ENCODE assay signal across 9 cellular contexts in the genomic region with DNA sequence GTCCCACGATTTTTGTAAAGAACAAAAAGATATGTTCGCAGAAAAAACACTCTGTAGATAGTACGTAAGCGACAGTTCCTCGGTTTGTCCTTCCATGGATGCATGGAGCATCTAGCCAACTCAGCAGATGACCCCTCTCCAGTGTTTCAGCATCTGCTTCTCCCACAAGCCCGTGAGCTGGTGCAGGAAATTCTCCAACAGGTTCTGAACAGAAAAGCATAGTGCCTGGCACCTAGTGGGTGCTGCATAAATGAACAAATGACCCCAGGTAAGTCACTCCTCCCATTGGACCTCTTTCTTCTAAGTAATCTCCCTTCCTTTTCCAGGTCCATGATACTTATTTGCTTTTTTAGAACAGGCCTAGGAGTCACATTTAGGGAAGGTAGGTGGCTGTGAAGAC. TPM values are rescaled to one million over a fixed set of nuclear protein-coding genes. Genes with fewer than 3 reads are reported as not detected.
DNase-seq lines count a peak whose midpoint lies in the region; ATAC-seq and TF ChIP-seq lines count a peak whose summit lies in the region.
"Had no signal": no experiment of that assay in that cellular context is flagged by ENCODE, and none has a peak within 500 bp of the region (broad histone marks: within the 10 kb centered on the region; RNA-seq: fewer than 3 reads in every experiment).

No MANE protein-coding gene starts in this region.

- H3K9ac ChIP-seq in KMS-11, result peak overlapping the region; percentile 73
- peak overlapping the region; percentile 100 for H3K9ac ChIP-seq in neural cell (ENCODE audit: low read length)

- no peaks in the 10 kb centered on the region for H3K9me3 ChIP-seq in BE2C
- H3K9me3 ChIP-seq in neural cell (ENCODE audit: low read length), result no peaks in the 10 kb centered on the region

- H4K20me1 ChIP-seq in KMS-11 (ENCODE audit: insufficient read depth) (peaks cover 15% of the 10 kb centered on the region), neural cell (ENCODE audit: insufficient read depth) (peaks cover 18% of the 10 kb centered on the region)

- DNase-seq in BE2C (no peak), coronary artery (ENCODE audit: low spot score) (no peak), NCI-H1092 (lab: John Stamatoyannopoulos, UW) (no peak), HK-2 (ENCODE audit: unreplicated experiment) (no peak), GM10248 (ENCODE audit: extremely low spot score) (no peak)
- DNase-seq: foreskin keratinocyte had no signal

- H3K4me1 ChIP-seq in BE2C (0 out of 2 replicates have a peak, but pooled peaks cover 2% of the 10 kb centered on the region), KMS-11 (ENCODE audit: low read depth, poor library complexity, severe bottlenecking) (peaks cover 36% of the 10 kb centered on the region)

- no peaks in the 10 kb centered on the region; the same call in 1 of the 2 replicates for H3K27me3 ChIP-seq in BE2C
- H3K27me3 ChIP-seq in KMS-11 (ENCODE audit: insufficient read depth, low read depth), result no peaks in the 10 kb centered on the region
- H3K27me3 ChIP-seq in neural cell (ENCODE audit: insufficient read depth, low read depth, low read length), result no peaks in the 10 kb centered on the region

- TF ChIP-seq EP300 in neural cell (conservative IDR thresholded peaks at IDR 0.05; ENCODE audit: poor library complexity, severe bottlenecking), result no peak

- H2AFZ ChIP-seq in KMS-11 (ENCODE audit: low read depth) (0 out of 2 replicates have a peak overlapping the region, but pooled peaks have one; percentile 47), neural cell (ENCODE audit: low read depth, low read length) (no peak overlapping the region)

- TF ChIP-seq RAD21 in neural cell (conservative IDR thresholded peaks at IDR 0.05), result no peak

- peaks cover 30% of the 10 kb centered on the region for H3K79me2 ChIP-seq in KMS-11 (ENCODE audit: insufficient read depth, low read depth)
- H3K79me2 ChIP-seq in neural cell (replicated peaks; ENCODE audit: insufficient read depth, low read length), result peaks cover 28% of the 10 kb centered on the region

- no peak for ATAC-seq in HG03442 (IDR thresholded peaks at IDR 0.05; ENCODE audit: unreplicated experiment)

- POLR2A ChIA-PET in GM10248 (lab: Yijun Ruan, JAX), result no interaction called here

- H3K36me3 ChIP-seq in BE2C (peaks cover 4% of the 10 kb centered on the region; the same call in 1 of the 2 replicates), KMS-11 (ENCODE audit: insufficient read depth) (no peaks in the 10 kb centered on the region), neural cell (ENCODE audit: insufficient read depth, low read length) (no peaks in the 10 kb centered on the region)

- CTCF ChIA-PET in GM10248 (lab: Yijun Ruan, JAX), result interaction anchor here (0.7 to 5.9 kb wide), 4 partner anchors 12 to 92 kb away, joined by 3 to 35 read pairs (median 3); no protein-coding TSS in a partner anchor

- TF ChIP-seq CTCF in BE2C (IDR thresholded peaks at IDR 0.05; ENCODE audit: low read depth, low read length), result no peak
- TF ChIP-seq CTCF in KMS-11 (conservative IDR thresholded peaks at IDR 0.05; ENCODE audit: low read depth, low read length), result no peak
- no peak for TF ChIP-seq CTCF in coronary artery (IDR thresholded peaks at IDR 0.05)
- TF ChIP-seq CTCF in neural cell (IDR thresholded peaks at IDR 0.05; ENCODE audit: poor library complexity, severe bottlenecking), result no peak
- no peak for TF ChIP-seq CTCF in GM10248 (IDR thresholded peaks at IDR 0.05; ENCODE audit: control extremely low read depth, extremely low read depth, low read depth, missing control alignments)

- peaks cover 7% of the 10 kb centered on the region for H3F3A ChIP-seq in neural cell (ENCODE audit: insufficient read depth, low read length, poor library complexity, severe bottlenecking)

- H3K9me2 ChIP-seq in neural cell (ENCODE audit: insufficient read depth, low read length), result no peaks in the 10 kb centered on the region

- H3K4me3 ChIP-seq in BE2C (ENCODE audit: low read depth, low read length), result peak overlapping the region; percentile 58
- peak overlapping the region; percentile 13 for H3K4me3 ChIP-seq in KMS-11 (IDR thresholded peaks at IDR 0.05; ENCODE audit: insufficient read depth, low read depth, low read length)
- H3K4me3 ChIP-seq in coronary artery, result peak overlapping the region; percentile 100
- peak overlapping the region; percentile 63 for H3K4me3 ChIP-seq in neural cell (ENCODE audit: low read length)

- H3K4me2 ChIP-seq in KMS-11 (peak overlapping the region; percentile 64), neural cell (ENCODE audit: low read length) (peak overlapping the region; percentile 5)

- H3K27ac ChIP-seq in KMS-11 (no peak overlapping the region), coronary artery (peak overlapping the region; percentile 99 to 100), neural cell (ENCODE audit: low read length) (peak overlapping the region; percentile 70)
- H3K27ac ChIP-seq: foreskin keratinocyte had no signal

TF ChIP-seq in neural cell, 6 proteins besides CTCF, POLR2A, EP300 and RAD21:
- no peak for TF ChIP-seq MXI1 (conservative IDR thresholded peaks at IDR 0.05; ENCODE audit: poor library complexity, severe bottlenecking)
- TF ChIP-seq, protein P1, sequence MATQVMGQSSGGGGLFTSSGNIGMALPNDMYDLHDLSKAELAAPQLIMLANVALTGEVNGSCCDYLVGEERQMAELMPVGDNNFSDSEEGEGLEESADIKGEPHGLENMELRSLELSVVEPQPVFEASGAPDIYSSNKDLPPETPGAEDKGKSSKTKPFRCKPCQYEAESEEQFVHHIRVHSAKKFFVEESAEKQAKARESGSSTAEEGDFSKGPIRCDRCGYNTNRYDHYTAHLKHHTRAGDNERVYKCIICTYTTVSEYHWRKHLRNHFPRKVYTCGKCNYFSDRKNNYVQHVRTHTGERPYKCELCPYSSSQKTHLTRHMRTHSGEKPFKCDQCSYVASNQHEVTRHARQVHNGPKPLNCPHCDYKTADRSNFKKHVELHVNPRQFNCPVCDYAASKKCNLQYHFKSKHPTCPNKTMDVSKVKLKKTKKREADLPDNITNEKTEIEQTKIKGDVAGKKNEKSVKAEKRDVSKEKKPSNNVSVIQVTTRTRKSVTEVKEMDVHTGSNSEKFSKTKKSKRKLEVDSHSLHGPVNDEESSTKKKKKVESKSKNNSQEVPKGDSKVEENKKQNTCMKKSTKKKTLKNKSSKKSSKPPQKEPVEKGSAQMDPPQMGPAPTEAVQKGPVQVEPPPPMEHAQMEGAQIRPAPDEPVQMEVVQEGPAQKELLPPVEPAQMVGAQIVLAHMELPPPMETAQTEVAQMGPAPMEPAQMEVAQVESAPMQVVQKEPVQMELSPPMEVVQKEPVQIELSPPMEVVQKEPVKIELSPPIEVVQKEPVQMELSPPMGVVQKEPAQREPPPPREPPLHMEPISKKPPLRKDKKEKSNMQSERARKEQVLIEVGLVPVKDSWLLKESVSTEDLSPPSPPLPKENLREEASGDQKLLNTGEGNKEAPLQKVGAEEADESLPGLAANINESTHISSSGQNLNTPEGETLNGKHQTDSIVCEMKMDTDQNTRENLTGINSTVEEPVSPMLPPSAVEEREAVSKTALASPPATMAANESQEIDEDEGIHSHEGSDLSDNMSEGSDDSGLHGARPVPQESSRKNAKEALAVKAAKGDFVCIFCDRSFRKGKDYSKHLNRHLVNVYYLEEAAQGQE (IDR thresholded peaks at IDR 0.05; ENCODE audit: borderline replicate concordance), result no peak
- TF ChIP-seq EZH2 (IDR thresholded peaks at IDR 0.05; ENCODE audit: borderline replicate concordance, insufficient read depth, low read length, poor library complexity, severe bottlenecking), result no peak
- no peak for TF ChIP-seq POLR2AphosphoS5 (IDR thresholded peaks at IDR 0.05)
- TF ChIP-seq SMC3 (conservative IDR thresholded peaks at IDR 0.05; ENCODE audit: poor library complexity), result no peak
- TF ChIP-seq TAF1 (IDR thresholded peaks at IDR 0.05; ENCODE audit: low read depth), result no peak

RNA-seq across cellular contexts. Expression of a gene that starts 1.0 kb away (rescaled TPM):
- 20.4 TPM for polyA plus RNA-seq in BE2C (2012; ENCODE audit: insufficient read depth, insufficient read length, low read depth)
- 55.9 and 57.6 TPM in 2 replicates for polyA plus RNA-seq in neural cell
- polyA minus RNA-seq in neural cell, result 148 and 172 TPM in 2 replicates

Comparison
In these comparisons a context has a peak if more than half of its experiments do, and no peak if none do; other contexts are left out.
1. H3K4me3 ChIP-seq: peak in every context shown above with its lines; median percentile 100 in coronary artery; 63 in neural cell; 58 in BE2C; 13 in KMS-11.